9 cellular contexts compared by ENCODE assay signal in the genomic region with DNA sequence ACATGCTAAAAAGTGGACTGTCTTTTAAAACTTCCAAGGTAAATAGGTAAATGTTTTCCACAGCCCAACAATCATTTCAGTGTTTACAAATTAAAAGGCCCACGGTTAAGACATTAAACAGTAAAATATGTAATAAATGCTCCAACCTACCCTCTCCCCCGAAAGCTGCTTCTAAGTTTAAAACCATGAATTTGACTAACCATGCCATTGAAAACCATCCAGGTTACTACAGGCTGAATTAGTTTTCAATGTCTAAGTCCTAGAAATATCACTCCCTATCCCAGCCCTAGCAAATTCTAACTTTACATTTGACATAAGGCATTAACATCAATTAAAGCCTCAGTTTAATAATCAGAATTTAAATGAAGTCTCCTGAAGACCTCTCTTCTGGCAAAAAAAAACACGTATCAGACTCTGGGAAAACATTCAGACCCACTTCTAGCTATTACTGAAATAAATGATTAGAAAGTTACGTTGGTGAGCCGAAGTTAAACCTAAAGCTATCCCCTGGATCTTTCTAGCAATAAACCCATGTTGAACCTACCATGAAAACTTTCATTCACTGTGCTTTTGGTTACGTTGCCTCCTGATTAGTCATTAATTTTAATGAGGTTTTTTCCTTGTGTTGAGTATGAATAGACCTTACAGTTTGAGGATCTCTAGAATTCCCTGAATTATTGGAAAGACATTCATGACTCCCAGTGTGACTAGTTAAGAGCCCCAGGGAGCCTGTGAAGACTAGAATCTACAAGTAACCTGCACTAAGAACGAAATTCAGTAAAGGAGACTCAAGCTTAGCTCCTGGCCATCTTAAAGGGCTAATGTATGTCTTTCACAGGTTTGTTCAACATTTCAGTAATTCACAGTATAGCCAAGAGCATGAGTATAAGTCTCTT. TPM values are rescaled to one million over a fixed set of nuclear protein-coding genes. Genes with fewer than 3 reads are reported as not detected.
DNase-seq lines count a peak whose midpoint lies in the region; ATAC-seq, FAIRE-seq and TF ChIP-seq lines count a peak whose summit lies in the region.
"Had no signal": no experiment of that assay in that cellular context is flagged by ENCODE, and none has a peak within 500 bp of the region (broad histone marks: within the 10 kb centered on the region; RNA-seq: fewer than 3 reads in every experiment).

No MANE protein-coding gene starts in this region.

- CTCF ChIA-PET in activated CD4-positive, alpha-beta T cell treated with anti-CD3 and anti-CD28 coated beads for 36 hours (lab: Charles Lee), result interaction anchor here (0.7 to 1.8 kb wide), 6 partner anchors 8 to 279 kb away, joined by 3 to 5 read pairs (median 3); a partner anchor contains a TSS

- H3K4me3 Mint-ChIP-seq in activated CD4-positive, alpha-beta T cell treated with anti-CD3 and anti-CD28 coated beads for 36 hours, result peak overlapping the region; percentile 44

- H3K36me3 ChIP-seq in OCI-LY3 (replicated peaks; ENCODE audit: low read depth, low read length), result peaks cover 61% of the 10 kb centered on the region
- H3K36me3 ChIP-seq in gastrocnemius medialis, result peaks cover 6 to 62% of the 10 kb centered on the region in 2 donors
- peaks cover 44 to 52% of the 10 kb centered on the region in 2 donors for H3K36me3 ChIP-seq in kidney (ENCODE audit: control insufficient read depth in 1 of 2, insufficient read depth in 2 of 2, low read length in 2 of 2)

- peaks cover 69% of the 10 kb centered on the region for H3K36me3 Mint-ChIP-seq in activated CD4-positive, alpha-beta T cell treated with anti-CD3 and anti-CD28 coated beads for 36 hours (ENCODE audit: low read depth)

- no peak overlapping the region for H3K4me3 ChIP-seq in OCI-LY3 (ENCODE audit: low read length)
- no peak overlapping the region for H3K4me3 ChIP-seq in gastrocnemius medialis
- H3K4me3 ChIP-seq in kidney (ENCODE audit: low read length in 2 of 2), result no peak overlapping the region

- FAIRE-seq in kidney (lab: Jason Lieb, UNC), result no peak

- H3K27me3 ChIP-seq in OCI-LY3 (ENCODE audit: low read depth, low read length) (no peaks in the 10 kb centered on the region), gastrocnemius medialis (no peaks in the 10 kb centered on the region)

- peak overlapping the region; percentile 93 for H3K27ac ChIP-seq in OCI-LY3 (ENCODE audit: low read length)
- H3K27ac ChIP-seq in gastrocnemius medialis, result peak overlapping the region in 3 of 4 donors; percentile 8 to 83 (median 80)
- H3K27ac ChIP-seq in kidney (ENCODE audit: low read depth in 2 of 2, low read length in 2 of 2), result no peak overlapping the region
- H3K27ac ChIP-seq: C4-2B had no signal

- in situ Hi-C loops in gastrocnemius medialis (cut with MboI; ENCODE audit: low sequenced_read_pairs in 4 of 4), result no loop called here

- no peak for ATAC-seq in activated CD4-positive, alpha-beta T cell treated with anti-CD3 and anti-CD28 coated beads for 36 hours
- no peak for ATAC-seq in gastrocnemius medialis

- H4K20me1 ChIP-seq in OCI-LY3 (ENCODE audit: insufficient read depth, low read length), result no peaks in the 10 kb centered on the region

- TF ChIP-seq CTCF in OCI-LY3 (IDR thresholded peaks at IDR 0.05; ENCODE audit: low read depth, low read length) (no peak), gastrocnemius medialis (IDR thresholded peaks at IDR 0.05 in 4 of 5, conservative IDR thresholded peaks at IDR 0.05 in 1 of 5) (no peak), kidney (IDR thresholded peaks at IDR 0.05; ENCODE audit: borderline replicate concordance, extremely low read depth, insufficient read depth) (no peak)

- peaks cover 74% of the 10 kb centered on the region for H3K79me2 ChIP-seq in OCI-LY3 (ENCODE audit: low read length)

- H3K4me2 ChIP-seq in OCI-LY3 (ENCODE audit: low read length), result peak overlapping the region; percentile 88

- H3K9me3 ChIP-seq in OCI-LY3 (ENCODE audit: insufficient read depth, low read length) (no peaks in the 10 kb centered on the region), gastrocnemius medialis (no peaks in the 10 kb centered on the region), kidney (ENCODE audit: control insufficient read depth in 1 of 2, low read length in 2 of 2) (no peaks in the 10 kb centered on the region)

- POLR2A ChIA-PET in activated CD4-positive, alpha-beta T cell treated with anti-CD3 and anti-CD28 coated beads for 36 hours (lab: Charles Lee), result interaction anchor here (0.7 to 5.2 kb wide), 6 partner anchors 8 to 476 kb away, joined by 3 to 111 read pairs (median 4); a partner anchor contains a TSS

- H2AFZ ChIP-seq in OCI-LY3 (ENCODE audit: low read depth, low read length), result no peak overlapping the region

- peaks cover 39% of the 10 kb centered on the region for H3K4me1 ChIP-seq in OCI-LY3 (ENCODE audit: low read length)
- peaks cover 31 to 59% of the 10 kb centered on the region in 2 donors for H3K4me1 ChIP-seq in gastrocnemius medialis
- H3K4me1 ChIP-seq in kidney (ENCODE audit: control insufficient read depth in 1 of 2, insufficient read depth in 1 of 2, low read depth in 1 of 2, low read length in 2 of 2), result peaks cover 12 to 26% of the 10 kb centered on the region in 2 donors

- no peaks in the 10 kb centered on the region for H3K27me3 Mint-ChIP-seq in activated CD4-positive, alpha-beta T cell treated with anti-CD3 and anti-CD28 coated beads for 36 hours

- TF ChIP-seq POLR2A in gastrocnemius medialis (IDR thresholded peaks at IDR 0.05), result no peak

- intact Hi-C loops in activated CD4-positive, alpha-beta T cell treated with anti-CD3 and anti-CD28 coated beads for 36 hours (cut with DNase I, micrococcal nuclease), result loop anchor here in 1 of 2 experiments (5.0 to 10.0 kb wide), 2 partner anchors 106 to 351 kb away; no protein-coding TSS in a partner anchor
- intact Hi-C loops in gastrocnemius medialis (cut with DNase I; ENCODE audit: low total_unique reads) (no loop called here), kidney (cut with DNase I) (loop anchor here (10.0 kb wide), 1 partner anchor 74 kb away; no protein-coding TSS in a partner anchor)

- H3K9ac ChIP-seq in OCI-LY3 (ENCODE audit: low read length), result no peak overlapping the region
- no peak overlapping the region for H3K9ac ChIP-seq in kidney (ENCODE audit: low read length in 2 of 2)

- no peaks in the 10 kb centered on the region for H3K9me3 Mint-ChIP-seq in activated CD4-positive, alpha-beta T cell treated with anti-CD3 and anti-CD28 coated beads for 36 hours (ENCODE audit: low read depth)

- peaks cover 75% of the 10 kb centered on the region for H3K4me1 Mint-ChIP-seq in activated CD4-positive, alpha-beta T cell treated with anti-CD3 and anti-CD28 coated beads for 36 hours

- peak overlapping the region; percentile 98 for H3K27ac Mint-ChIP-seq in activated CD4-positive, alpha-beta T cell treated with anti-CD3 and anti-CD28 coated beads for 36 hours

- DNase-seq in activated CD4-positive, alpha-beta T cell treated with anti-CD3 and anti-CD28 coated beads for 36 hours, result no peak
- DNase-seq in activated CD4-positive, alpha-beta T cell treated with anti-CD3 and anti-CD28 coated beads, Interleukin-2, amount 50 U/mL, for 48 hours, result no peak
- DNase-seq in dermis blood vessel endothelial cell, result peak; percentile 11
- DNase-seq in gastrocnemius medialis, result no peak
- no peak for DNase-seq in kidney
- no peak for DNase-seq in NCI-H2107 treated with DMSO at 0.1 percent for 48 hours (lab: John Stamatoyannopoulos, UW; ENCODE audit: unreplicated experiment)
- no peak for DNase-seq in NCI-H2196 (lab: John Stamatoyannopoulos, UW; ENCODE audit: unreplicated experiment)

RNA-seq across cellular contexts. Expression of a gene that starts 1.7 kb away (rescaled TPM):
- 10 to 100 TPM; 26.9 to 30.2 TPM for total RNA-seq in activated CD4-positive, alpha-beta T cell treated with anti-CD3 and anti-CD28 coated beads for 36 hours
- 5.9 and 8.7 TPM in 2 replicates for total RNA-seq in dermis blood vessel endothelial cell
- total RNA-seq in gastrocnemius medialis, result 1 to 10 TPM; 1.4 to 5.6 (median 2.6) TPM
- total RNA-seq in kidney, result 18.4 TPM
- 9.0 TPM for polyA plus RNA-seq in kidney (ENCODE audit: insufficient read depth, low read depth, low replicate concordance)

RNA-seq across cellular contexts. Expression of a gene that starts 7.5 kb away (rescaled TPM):
- total RNA-seq in activated CD4-positive, alpha-beta T cell treated with anti-CD3 and anti-CD28 coated beads for 36 hours, result 100 to 1,000 TPM; 575 TPM
- total RNA-seq in dermis blood vessel endothelial cell, result 520 and 574 TPM in 2 replicates
- total RNA-seq in gastrocnemius medialis, result 100 to 1,000 TPM; 450 to 771 (median 541) TPM
- total RNA-seq in kidney, result 769 TPM
- polyA plus RNA-seq in kidney (ENCODE audit: insufficient read depth, low read depth, low replicate concordance), result 343 TPM

RNA-seq across cellular contexts. Expression of a gene that starts 8.2 kb away (rescaled TPM):
- 10 to 100 TPM; 40.5 to 42.8 TPM for total RNA-seq in activated CD4-positive, alpha-beta T cell treated with anti-CD3 and anti-CD28 coated beads for 36 hours
- total RNA-seq in dermis blood vessel endothelial cell, result 16.1 and 23.1 TPM in 2 replicates
- total RNA-seq in gastrocnemius medialis, result 10 to 100 TPM in 3 of 4 donors, 1 to 10 TPM in 1; 6.5 to 18.8 (median 17.7) TPM
- 49.3 TPM for total RNA-seq in kidney
- 25.3 TPM for polyA plus RNA-seq in kidney (ENCODE audit: insufficient read depth, low read depth, low replicate concordance)

RNA-seq across cellular contexts. Expression of a gene that starts 49.6 kb away (rescaled TPM):
- total RNA-seq in activated CD4-positive, alpha-beta T cell treated with anti-CD3 and anti-CD28 coated beads for 36 hours, result under 1 TPM in 1 of 2 experiments, not detected in 1; 0.30 TPM
- total RNA-seq in dermis blood vessel endothelial cell (2.7 and 3.2 TPM in 2 replicates), gastrocnemius medialis (1 to 10 TPM in 2 of 4 donors, under 1 TPM in 1, not detected in 1; 0.76 to 3.3 (median 2.2) TPM), kidney (17.8 TPM)
- polyA plus RNA-seq in kidney (ENCODE audit: insufficient read depth, low read depth, low replicate concordance), result 2.2 TPM

Comparison
In these comparisons a context has a peak if more than half of its experiments do, and no peak if none do; other contexts are left out.
1. H3K27ac ChIP-seq: peak in OCI-LY3 (single experiment) and gastrocnemius medialis (3 of 4); none in kidney (0 of 2).